ENCODE assay signal across 1 cellular context in the genomic region with DNA sequence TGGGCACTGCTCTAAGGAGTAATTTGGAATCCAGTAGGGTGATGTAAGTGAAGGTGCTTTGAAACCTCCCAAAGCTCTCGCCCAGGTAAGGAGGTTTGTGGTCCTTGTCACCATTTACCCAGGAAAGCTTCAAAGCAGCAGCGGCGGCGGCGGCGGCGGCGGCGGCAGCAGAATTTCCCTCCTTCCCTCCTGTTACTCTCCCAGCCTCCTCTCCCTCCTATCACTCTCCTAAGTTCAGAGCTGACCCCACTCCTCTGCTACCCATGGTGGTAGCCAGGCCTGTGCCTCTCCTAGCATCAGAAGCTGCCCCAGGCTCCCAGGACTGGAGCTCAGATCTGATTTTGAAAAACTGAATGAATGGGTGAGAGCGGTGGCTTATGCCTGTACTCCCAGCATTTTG.
TF ChIP-seq lines count a peak whose summit lies in the region.

No MANE protein-coding gene starts in this region.

TF ChIP-seq in IMR-90, 13 proteins besides CTCF, POLR2A, EP300 and RAD21 (continued from another document):
- TF ChIP-seq, protein P1, sequence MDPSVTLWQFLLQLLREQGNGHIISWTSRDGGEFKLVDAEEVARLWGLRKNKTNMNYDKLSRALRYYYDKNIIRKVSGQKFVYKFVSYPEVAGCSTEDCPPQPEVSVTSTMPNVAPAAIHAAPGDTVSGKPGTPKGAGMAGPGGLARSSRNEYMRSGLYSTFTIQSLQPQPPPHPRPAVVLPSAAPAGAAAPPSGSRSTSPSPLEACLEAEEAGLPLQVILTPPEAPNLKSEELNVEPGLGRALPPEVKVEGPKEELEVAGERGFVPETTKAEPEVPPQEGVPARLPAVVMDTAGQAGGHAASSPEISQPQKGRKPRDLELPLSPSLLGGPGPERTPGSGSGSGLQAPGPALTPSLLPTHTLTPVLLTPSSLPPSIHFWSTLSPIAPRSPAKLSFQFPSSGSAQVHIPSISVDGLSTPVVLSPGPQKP (IDR thresholded peaks at IDR 0.05; ENCODE audit: borderline replicate concordance, low read depth, low read length): no peak
- no peak for TF ChIP-seq RCOR1 (IDR thresholded peaks at IDR 0.05; ENCODE audit: insufficient replicate concordance, low read length)
